ENCODE assay signal across 8 cellular contexts in the genomic region with DNA sequence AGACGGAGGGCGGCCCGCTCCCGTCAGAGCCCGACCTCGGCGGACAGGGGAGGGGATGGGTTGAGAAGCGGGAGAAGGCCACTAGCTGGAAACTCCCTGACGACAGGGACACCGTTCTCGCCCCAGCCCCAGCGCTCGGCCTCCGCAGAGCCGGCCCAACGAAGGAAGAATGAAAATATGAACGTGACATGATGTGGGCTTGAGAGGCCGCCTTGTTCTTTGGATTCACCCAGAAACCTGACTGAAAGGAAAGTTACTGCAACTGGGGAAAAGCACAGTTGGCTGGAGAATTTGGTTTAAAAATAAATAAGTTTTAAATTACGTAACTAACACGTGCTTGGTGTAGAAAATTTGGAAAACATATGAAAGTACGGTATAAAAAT. TPM values are rescaled to one million over a fixed set of nuclear protein-coding genes. Genes with fewer than 3 reads are reported as not detected.
DNase-seq lines count a peak whose midpoint lies in the region; ATAC-seq and TF ChIP-seq lines count a peak whose summit lies in the region.

No MANE protein-coding gene starts in this region.

- no peak for TF ChIP-seq EP300 in stomach (IDR thresholded peaks at IDR 0.05)

- H3K27ac ChIP-seq in SJCRH30 (peak overlapping the region; percentile 85), coronary artery (peak overlapping the region; percentile 87 to 94), right lobe of liver (peak overlapping the region; percentile 79 to 90 (median 87)), stomach (peak overlapping the region; percentile 95 to 99 (median 98))

- 5% methylated on average over 17 of the region's 21 CpGs for WGBS in right lobe of liver (ENCODE audit: insufficient coverage, low coverage, low lambda C conversion rate, missing lambda C conversion rate)
- 5 to 8% (median 7%) methylated on average over 19 to 21 of the region's 21 CpGs for WGBS in stomach, 5 donors

- intact Hi-C loops in right lobe of liver (cut with DNase I): no loop called here
- intact Hi-C loops in stomach (cut with DNase I; ENCODE audit: low total_unique reads): no loop called here

- peak overlapping the region; percentile 80 for H3K4me3 ChIP-seq in SJCRH30
- peak overlapping the region; percentile 71 for H3K4me3 ChIP-seq in coronary artery
- H3K4me3 ChIP-seq in right lobe of liver: peak overlapping the region; percentile 91 to 98 (median 96)
- peak overlapping the region; percentile 54 to 80 (median 74) for H3K4me3 ChIP-seq in stomach

- no peak for TF ChIP-seq CTCF in coronary artery (IDR thresholded peaks at IDR 0.05)
- no peak for TF ChIP-seq CTCF in right lobe of liver (IDR thresholded peaks at IDR 0.05)
- no peak for TF ChIP-seq CTCF in stomach (IDR thresholded peaks at IDR 0.05)

- DNase-seq in NCI-H2196 (lab: John Stamatoyannopoulos, UW; ENCODE audit: unreplicated experiment) (peak; percentile 67), NCI-H2196 treated with DMSO at 0.1 percent for 48 hours (lab: John Stamatoyannopoulos, UW; ENCODE audit: unreplicated experiment) (no peak), SJCRH30 (peak in 1 of 2 experiments; percentile 76), coronary artery (ENCODE audit: low spot score) (no peak), right lobe of liver (peak in 1 of 3 donors; percentile 60), stomach (peak; percentile 48), NCI-H1436 (lab: John Stamatoyannopoulos, UW) (no peak)

- TF ChIP-seq POLR2A in right lobe of liver (IDR thresholded peaks at IDR 0.05) (no peak), stomach (IDR thresholded peaks at IDR 0.05) (no peak)

- ATAC-seq in HG02759 (IDR thresholded peaks at IDR 0.05; ENCODE audit: unreplicated experiment) (peak; percentile 30), right lobe of liver (peak; percentile 35 to 57 (median 37))

- H3K27me3 ChIP-seq in SJCRH30: peaks cover 5% of the 10 kb centered on the region; the same call in 1 of the 2 replicates
- no peaks in the 10 kb centered on the region for H3K27me3 ChIP-seq in right lobe of liver
- peaks cover 0 to 9% (median 6%) of the 10 kb centered on the region in 3 donors for H3K27me3 ChIP-seq in stomach

- no peaks in the 10 kb centered on the region for H3K9me3 ChIP-seq in SJCRH30 (replicated peaks)
- no peaks in the 10 kb centered on the region for H3K9me3 ChIP-seq in right lobe of liver
- H3K9me3 ChIP-seq in stomach: no peaks in the 10 kb centered on the region

- H3K4me1 ChIP-seq in SJCRH30 (peaks cover 24% of the 10 kb centered on the region), right lobe of liver (peaks cover 0 to 6% (median 2%) of the 10 kb centered on the region in 4 donors), stomach (peaks cover 17 to 46% (median 33%) of the 10 kb centered on the region in 4 donors)

- H3K36me3 ChIP-seq in SJCRH30: no peaks in the 10 kb centered on the region
- no peaks in the 10 kb centered on the region for H3K36me3 ChIP-seq in right lobe of liver
- no peaks in the 10 kb centered on the region for H3K36me3 ChIP-seq in stomach

RNA-seq across cellular contexts. Expression of a gene that starts 21.1 kb away (rescaled TPM):
- total RNA-seq in SJCRH30 (2014; rRNA removed; shearing (Covaris generic)): not detected in 2 replicates
- under 1 TPM in 1 of 6 experiments, not detected in 5; 0.06 TPM for total RNA-seq in right lobe of liver
- total RNA-seq in stomach: 1 to 10 TPM in 4 of 5 donors, under 1 TPM in 1; 0.43 to 9.3 (median 5.8) TPM
- under 1 TPM in 2 of 3 donors, not detected in 1; 0.31 to 0.53 TPM for polyA plus RNA-seq in stomach

RNA-seq across cellular contexts. Expression of a gene that starts 40.4 kb away (rescaled TPM):
- 6.6 and 10.4 TPM in 2 replicates for total RNA-seq in SJCRH30 (2014; rRNA removed; shearing (Covaris generic))
- total RNA-seq in right lobe of liver (10 to 100 TPM in 5 of 6 experiments, 1 to 10 TPM in 1; 6.8 to 14.1 (median 11.3) TPM), stomach (100 to 1,000 TPM in 1 of 5 donors, 10 to 100 TPM in 2, 1 to 10 TPM in 2; 2.3 to 122 (median 13.0) TPM)
- polyA plus RNA-seq in stomach: 10 to 100 TPM; 11.4 to 17.4 (median 13.4) TPM

Comparison
In these comparisons a context has a peak if more than half of its experiments do, and no peak if none do; other contexts are left out.
1. DNase-seq: peak in NCI-H2196 (single experiment) and stomach (single experiment); none in NCI-H2196 treated with DMSO at 0.1 percent for 48 hours (single experiment), coronary artery (single experiment) and NCI-H1436 (single experiment).
2. Peak in every context shown above with its lines, with median percentiles within 50 percentile points of each other: H3K27ac ChIP-seq and H3K4me3 ChIP-seq.